Comparison of ENCODE assay signal across 1 cellular context in genomic region chr7:66634816-66635215, GRCh38.
TF ChIP-seq lines count a peak whose summit lies in the region.

No MANE protein-coding gene starts in this region.

TF ChIP-seq in GM12878, 131 proteins besides CTCF, POLR2A, EP300 and RAD21 (continued from another document):
- TF ChIP-seq BCLAF1 (IDR thresholded peaks at IDR 0.05): no peak
- TF ChIP-seq RBBP5 (conservative IDR thresholded peaks at IDR 0.05): no peak
- 0 out of 2 replicates have a peak, but pooled peaks have one; percentile 22 for TF ChIP-seq YY1 (IDR thresholded peaks at IDR 0.05; ENCODE audit: low read depth, low read length)
- 0 out of 2 replicates have a peak, but pooled peaks have one; percentile 26 for TF ChIP-seq CBX5 (IDR thresholded peaks at IDR 0.05; ENCODE audit: low read depth)
- no peak for TF ChIP-seq PBX3 (IDR thresholded peaks at IDR 0.05; ENCODE audit: insufficient replicate concordance, low read depth, low read length)
- no peak for TF ChIP-seq CHD1 (IDR thresholded peaks at IDR 0.05; ENCODE audit: low read depth, low read length)
- TF ChIP-seq ZNF384 (IDR thresholded peaks at IDR 0.05; ENCODE audit: borderline replicate concordance, low read depth, low read length): peak; percentile 72
- peak; percentile 28; the same call in 1 of the 2 replicates for TF ChIP-seq JUNB (IDR thresholded peaks at IDR 0.05)
- peak; percentile 34; the same call in 1 of the 2 replicates for TF ChIP-seq RUNX3 (IDR thresholded peaks at IDR 0.05; ENCODE audit: low read length)
- TF ChIP-seq, protein P1, sequence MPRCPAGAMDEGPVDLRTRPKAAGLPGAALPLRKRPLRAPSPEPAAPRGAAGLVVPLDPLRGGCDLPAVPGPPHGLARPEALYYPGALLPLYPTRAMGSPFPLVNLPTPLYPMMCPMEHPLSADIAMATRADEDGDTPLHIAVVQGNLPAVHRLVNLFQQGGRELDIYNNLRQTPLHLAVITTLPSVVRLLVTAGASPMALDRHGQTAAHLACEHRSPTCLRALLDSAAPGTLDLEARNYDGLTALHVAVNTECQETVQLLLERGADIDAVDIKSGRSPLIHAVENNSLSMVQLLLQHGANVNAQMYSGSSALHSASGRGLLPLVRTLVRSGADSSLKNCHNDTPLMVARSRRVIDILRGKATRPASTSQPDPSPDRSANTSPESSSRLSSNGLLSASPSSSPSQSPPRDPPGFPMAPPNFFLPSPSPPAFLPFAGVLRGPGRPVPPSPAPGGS (IDR thresholded peaks at IDR 0.05; ENCODE audit: borderline replicate concordance, insufficient read depth, low read depth, low read length, poor library complexity, severe bottlenecking): no peak
- TF ChIP-seq SMAD5 (IDR thresholded peaks at IDR 0.05; ENCODE audit: low read depth): no peak
- peak; percentile 78; the same call in 1 of the 2 replicates for TF ChIP-seq PAX5 (IDR thresholded peaks at IDR 0.05; ENCODE audit: borderline replicate concordance, low read depth, low read length)
- TF ChIP-seq MXI1 (IDR thresholded peaks at IDR 0.05; ENCODE audit: low read depth, low read length): no peak
- no peak for TF ChIP-seq FOXM1 (IDR thresholded peaks at IDR 0.05; ENCODE audit: low read depth, low read length)
- no peak for TF ChIP-seq E2F4 (IDR thresholded peaks at IDR 0.05; ENCODE audit: low read depth, low read length)
- TF ChIP-seq CREM (IDR thresholded peaks at IDR 0.05; ENCODE audit: low read depth): no peak
- no peak for TF ChIP-seq NKRF (conservative IDR thresholded peaks at IDR 0.05)
- no peak for TF ChIP-seq MTA3 (IDR thresholded peaks at IDR 0.05; ENCODE audit: borderline replicate concordance, low read length)
- TF ChIP-seq, protein P2, sequence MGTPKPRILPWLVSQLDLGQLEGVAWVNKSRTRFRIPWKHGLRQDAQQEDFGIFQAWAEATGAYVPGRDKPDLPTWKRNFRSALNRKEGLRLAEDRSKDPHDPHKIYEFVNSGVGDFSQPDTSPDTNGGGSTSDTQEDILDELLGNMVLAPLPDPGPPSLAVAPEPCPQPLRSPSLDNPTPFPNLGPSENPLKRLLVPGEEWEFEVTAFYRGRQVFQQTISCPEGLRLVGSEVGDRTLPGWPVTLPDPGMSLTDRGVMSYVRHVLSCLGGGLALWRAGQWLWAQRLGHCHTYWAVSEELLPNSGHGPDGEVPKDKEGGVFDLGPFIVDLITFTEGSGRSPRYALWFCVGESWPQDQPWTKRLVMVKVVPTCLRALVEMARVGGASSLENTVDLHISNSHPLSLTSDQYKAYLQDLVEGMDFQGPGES (IDR thresholded peaks at IDR 0.05): no peak
- TF ChIP-seq SUZ12 (IDR thresholded peaks at IDR 0.05; ENCODE audit: unreplicated experiment): no peak
- no peak for TF ChIP-seq ESRRA (IDR thresholded peaks at IDR 0.05; ENCODE audit: low read length)
TF ChIP-seq in GM12878: peak in this region for 7.
